8 cellular contexts compared by ENCODE assay signal in genomic region chr1:28235746-28236655, GRCh38. TPM values are rescaled to one million over a fixed set of nuclear protein-coding genes. Genes with fewer than 3 reads are reported as not detected.
A peak's percentile ranks its signal among the peaks of the same experiment; 100 is the strongest.
DNase-seq lines count a peak whose midpoint lies in the region; ATAC-seq, FAIRE-seq and TF ChIP-seq lines count a peak whose summit lies in the region.

ATP5IF1 (plus strand) TSS chr1:28236124; CDS start chr1:28236184, 60 bp downstream.

- H3K36me3 Mint-ChIP-seq in memory B cell: peaks cover 2% of the 10 kb centered on the region

- H3K14ac ChIP-seq in H1 (ENCODE audit: insufficient read length): no peak within 1 kb of the TSS

- peak within 1 kb of the TSS; percentile 88 for H4K91ac ChIP-seq in H1 (replicated peaks; ENCODE audit: insufficient read length, low read length)

- no peak within 1 kb of the TSS for H2BK120ac ChIP-seq in H1 (replicated peaks; ENCODE audit: low read depth, low read length)

- H3K4me3 Mint-ChIP-seq in memory B cell: no peak within 1 kb of the TSS

- H3K9ac ChIP-seq in H1 (replicated peaks in 1 of 4; ENCODE audit: extremely low read depth in 1 of 4, low read depth in 3 of 4, low read length in 3 of 4): peak within 1 kb of the TSS; percentile 80 to 98 (median 95)

- peaks cover 2 to 10% (median 8%) of the 10 kb centered on the region in 4 experiments; a peak in 5 of 8 replicates for H3K36me3 ChIP-seq in H1 (ENCODE audit: control insufficient read depth in 2 of 4, insufficient read depth in 4 of 4, low read length in 3 of 4)

- H3K23ac ChIP-seq in H1 (ENCODE audit: insufficient read length): no peak within 1 kb of the TSS

- TF ChIP-seq CTCF in H1 (IDR thresholded peaks at IDR 0.05; ENCODE audit: control extremely low read depth in 1 of 3, insufficient read depth in 1 of 3, low read depth in 1 of 3, low read length in 3 of 3): no peak

- peak within 1 kb of the TSS; percentile 99 for H3K18ac ChIP-seq in H1 (ENCODE audit: extremely low read depth, low read length)

- 0 out of 2 replicates have a peak within 1 kb of the TSS, but pooled peaks have one; percentile 23 for H2BK20ac ChIP-seq in H1 (ENCODE audit: low read length)

- TF ChIP-seq EP300 in H1 (IDR thresholded peaks at IDR 0.05; ENCODE audit: borderline replicate concordance in 1 of 2, low read depth in 2 of 2, low read length in 2 of 2): no peak

- H4K20me1 ChIP-seq in H1 (replicated peaks in 1 of 2; ENCODE audit: control insufficient read depth in 1 of 2, insufficient read depth in 2 of 2, low read length in 2 of 2): no peaks in the 10 kb centered on the region

- peaks cover 12 to 40% of the 10 kb centered on the region in 2 experiments for H3K79me2 ChIP-seq in H1 (ENCODE audit: control insufficient read depth in 1 of 2, insufficient read depth in 2 of 2, low read length in 2 of 2)

- H3K9me3 ChIP-seq in H1 (ENCODE audit: insufficient read depth in 2 of 2, low read depth in 1 of 2, low read length in 1 of 2): no peaks in the 10 kb centered on the region

- H2AK5ac ChIP-seq in H1 (ENCODE audit: low read depth, low read length): no peak within 1 kb of the TSS

- ATAC-seq in GM21367 (IDR thresholded peaks at IDR 0.05; ENCODE audit: unreplicated experiment): peak; percentile 80
- ATAC-seq in memory B cell (ENCODE audit: low read depth): peak; percentile 90

- H3K27ac ChIP-seq in H1 (ENCODE audit: low read depth, low read length): peak within 1 kb of the TSS; percentile 84

- CTCF ChIA-PET in activated CD8-positive, alpha-beta memory T cell treated with anti-CD3 and anti-CD28 coated beads for 36 hours (lab: Charles Lee): interaction anchor here (0.7 to 3.9 kb wide), 4 partner anchors 10 to 980 kb away, joined by 3 to 19 read pairs (median 4); no protein-coding TSS in a partner anchor
- CTCF ChIA-PET in H1 (lab: Charles Lee; ENCODE audit: partially characterized antibody): interaction anchor here (0.5 to 4.0 kb wide), 6 partner anchors 9 to 145 kb away, joined by 3 to 21 read pairs (median 4); no protein-coding TSS in a partner anchor

- peak within 1 kb of the TSS; percentile 38 for H4K5ac ChIP-seq in H1 (ENCODE audit: insufficient read length, low read depth, low read length)

- H2BK15ac ChIP-seq in H1 (ENCODE audit: low read length): 0 out of 2 replicates have a peak within 1 kb of the TSS, but pooled peaks have one; percentile 99

- no peak for FAIRE-seq in H1 (lab: Jason Lieb, UNC)

- peak within 1 kb of the TSS; percentile 94 to 99 (median 96) for H3K4me3 ChIP-seq in H1 (ENCODE audit: extremely low read depth in 1 of 4, insufficient read depth in 2 of 4, low read depth in 3 of 4, low read length in 4 of 4)

- POLR2A ChIA-PET in activated CD8-positive, alpha-beta memory T cell treated with anti-CD3 and anti-CD28 coated beads for 36 hours (lab: Charles Lee): interaction anchor here (0.6 to 2.7 kb wide), 6 partner anchors 10 to 346 kb away, joined by 3 to 15 read pairs (median 4); partner anchors contain the start of genes RCC1 and SESN2
- POLR2A ChIA-PET in H1 (lab: Charles Lee; ENCODE audit: partially characterized antibody): interaction anchor here (0.8 to 9.1 kb wide), 14 partner anchors 8 to 342 kb away, joined by 3 to 116 read pairs (median 4); partner anchors contain the start of genes PHACTR4, RCC1 and SESN2

- 3% methylated on average over 61 of the region's 61 CpGs; no CpG with 5 or more reads in 1 of the 2 experiments for WGBS in H1 (ENCODE audit: extremely low coverage in 1 of 2, insufficient coverage in 1 of 2, insufficient read length in 1 of 2, insufficient replicate concordance in 2 of 2, low coverage in 1 of 2, low lambda C conversion rate in 2 of 2, missing lambda C conversion rate in 1 of 2), 2 experiments

- H3K79me1 ChIP-seq in H1 (ENCODE audit: low read depth, low read length): peaks cover 12% of the 10 kb centered on the region

- TF ChIP-seq RAD21 in H1 (IDR thresholded peaks at IDR 0.05 in 1 of 2, conservative IDR thresholded peaks at IDR 0.05 in 1 of 2; ENCODE audit: low read depth in 2 of 2, low read length in 2 of 2): no peak

- H3K4me1 Mint-ChIP-seq in memory B cell: peaks cover 8% of the 10 kb centered on the region

- H3K27me3 Mint-ChIP-seq in memory B cell: no peaks in the 10 kb centered on the region

- no peaks in the 10 kb centered on the region for H3K9me3 Mint-ChIP-seq in memory B cell

- peak; percentile 97 for DNase-seq in COR-L47 (lab: John Stamatoyannopoulos, UW)
- peak; percentile 98 for DNase-seq in HT1080 (ENCODE audit: low read depth)
- peak; percentile 98 for DNase-seq in NOMO-1 (lab: John Stamatoyannopoulos, UW; ENCODE audit: unreplicated experiment in 2 of 2)
- peak; percentile 88 to 90 for DNase-seq in H1 (ENCODE audit: low read depth in 1 of 2, low spot score in 2 of 2)
- DNase-seq in memory B cell (ENCODE audit: low spot score in 2 of 2): peak; percentile 81 to 90
- peak; percentile 86 for DNase-seq in stimulated activated CD8-positive, alpha-beta memory T cell treated with anti-CD3 and anti-CD28 coated beads, Interleukin-12 subunit alpha, Interleukin-12 subunit beta, amount 100 ng/mL, for 24 hours (ENCODE audit: extremely low read depth)

- peak within 1 kb of the TSS; percentile 29 for H3K4ac ChIP-seq in H1 (replicated peaks; ENCODE audit: insufficient read length, low read depth, low read length)

- peak within 1 kb of the TSS; percentile 96 for H2BK5ac ChIP-seq in H1 (ENCODE audit: low read depth, low read length)

- peaks cover 11% of the 10 kb centered on the region; the same call in 1 of the 2 replicates for H3K23me2 ChIP-seq in H1 (ENCODE audit: low read depth, low read length)

- H3K27me3 ChIP-seq in H1 (replicated peaks in 1 of 4; ENCODE audit: control insufficient read depth in 3 of 4, extremely low read depth in 1 of 4, insufficient read depth in 3 of 4, low read length in 3 of 4): no peaks in the 10 kb centered on the region

- peak within 1 kb of the TSS; percentile 87 to 93 for H3K4me2 ChIP-seq in H1 (ENCODE audit: insufficient read depth in 1 of 2, low read depth in 2 of 2, low read length in 2 of 2)

- no peak within 1 kb of the TSS for H3K27ac Mint-ChIP-seq in memory B cell

- H3K56ac ChIP-seq in H1 (replicated peaks; ENCODE audit: insufficient read length, low read depth, low read length): peak within 1 kb of the TSS; percentile 70

- H2AFZ ChIP-seq in H1 (ENCODE audit: low read length): peak within 1 kb of the TSS; percentile 58

- TF ChIP-seq POLR2A in H1 (IDR thresholded peaks at IDR 0.05; ENCODE audit: control extremely low read depth in 1 of 2, low read depth in 2 of 2, low read length in 2 of 2): peak; percentile 86 to 94

- H3K4me1 ChIP-seq in H1 (replicated peaks in 1 of 4; ENCODE audit: control insufficient read depth in 3 of 4, insufficient read depth in 4 of 4, low read length in 3 of 4): peaks cover 0 to 4% (median 4%) of the 10 kb centered on the region in 4 experiments; a peak in 4 of 7 replicates

- peak within 1 kb of the TSS; percentile 89 for H2BK12ac ChIP-seq in H1 (ENCODE audit: low read depth, low read length)

- peak within 1 kb of the TSS; percentile 92; the same call in 1 of the 2 replicates for H4K8ac ChIP-seq in H1 (ENCODE audit: extremely low read depth, insufficient read depth, low read length)

TF ChIP-seq in H1, 55 proteins besides CTCF, POLR2A, EP300 and RAD21 (continues in another document):
- TF ChIP-seq JUN (IDR thresholded peaks at IDR 0.05; ENCODE audit: low read depth, low read length) (no peak), RNF2 (IDR thresholded peaks at IDR 0.05; ENCODE audit: borderline replicate concordance, low read depth, low read length, missing control alignments, poor library complexity, severe bottlenecking) (no peak), TAF1 (IDR thresholded peaks at IDR 0.05; ENCODE audit: low read depth, low read length) (peak; percentile 87), CREB1 (IDR thresholded peaks at IDR 0.05) (peak; percentile 85), TEAD4 (IDR thresholded peaks at IDR 0.05; ENCODE audit: low read depth, low read length) (no peak), SIN3A (conservative IDR thresholded peaks at IDR 0.05 in 1 of 2, IDR thresholded peaks at IDR 0.05 in 1 of 2; ENCODE audit: low read depth in 1 of 2, low read length in 2 of 2) (peak in 1 of 2 experiments; percentile 81; a peak in 2 of 4 replicates), KDM5A (IDR thresholded peaks at IDR 0.05; ENCODE audit: low read length) (peak; percentile 65), E2F6 (IDR thresholded peaks at IDR 0.05) (peak; percentile 27; the same call in 1 of the 2 replicates), RXRA (IDR thresholded peaks at IDR 0.05; ENCODE audit: insufficient read depth, low read depth, low read length) (no peak), MAX (IDR thresholded peaks at IDR 0.05) (peak; percentile 52; the same call in 1 of the 2 replicates), CHD2 (IDR thresholded peaks at IDR 0.05; ENCODE audit: low read length) (peak; percentile 90), PHF8 (conservative IDR thresholded peaks at IDR 0.05; ENCODE audit: low read depth, low read length) (peak; percentile 95), ASH2L (IDR thresholded peaks at IDR 0.05; ENCODE audit: low read length) (peak; percentile 79), SP4 (IDR thresholded peaks at IDR 0.05; ENCODE audit: low read length) (0 out of 2 replicates have a peak, but pooled peaks have one; percentile 27)

RNA-seq across cellular contexts. Expression of gene ATP5IF1, which starts in this region (rescaled TPM):
- total RNA-seq in HT1080 (2014; rRNA removed; shearing (Covaris generic)): 171 and 197 TPM in 2 replicates
- polyA plus RNA-seq in HT1080 (2015; cell fraction: cytosol; rRNA removed): 182 and 237 TPM in 2 replicates
- 73.9 and 87.3 TPM in 2 replicates for polyA plus RNA-seq in HT1080 (2015; cell fraction: nucleus; rRNA removed)
- 100 to 1,000 TPM; 147 to 149 TPM for total RNA-seq in activated CD8-positive, alpha-beta memory T cell treated with anti-CD3 and anti-CD28 coated beads for 36 hours
- total RNA-seq in H1 (2021; fragmentation: NEBNext Ultra II Directional; extraction: Animal tissue kit (Norgen Biotek cat#: 25700)): 198 and 202 TPM in 2 replicates
- 242 and 292 TPM in 2 replicates for polyA plus RNA-seq in H1 (2011; rRNA removed)
- 541 TPM for polyA plus RNA-seq in H1 (2011; cell fraction: cytosol; rRNA removed)
- 149 TPM for polyA plus RNA-seq in H1 (2011; cell fraction: nucleus; rRNA removed)
- polyA plus RNA-seq in H1 (2012, experiment 1 of 2): 353 to 427 TPM (median 404 TPM) in 4 replicates
- 148 TPM for polyA plus RNA-seq in H1 (2012, experiment 2 of 2)
- polyA plus RNA-seq in H1 (2013, experiment 1 of 2): 547 TPM
- polyA plus RNA-seq in H1 (2013, experiment 2 of 2): 580 TPM
- polyA minus RNA-seq in H1 (2011; rRNA and poly(A)+ RNA removed): 16.3 and 22.7 TPM in 2 replicates
- 88.7 TPM for polyA minus RNA-seq in H1 (2011; cell fraction: cytosol; rRNA and poly(A)+ RNA removed)
- polyA minus RNA-seq in H1 (2011; cell fraction: nucleus; rRNA and poly(A)+ RNA removed): 56.0 TPM

Comparison
In these comparisons a context has a peak if more than half of its experiments do, and no peak if none do; other contexts are left out.
1. Peak in every context shown above with its lines: DNase-seq, ATAC-seq, H3K4me3 ChIP-seq and H3K27ac ChIP-seq.